In genomic region chr10:79314761-79315601, GRCh38 we compare ENCODE assay signal across 19 cellular contexts. TPM values are rescaled to one million over a fixed set of nuclear protein-coding genes. Genes with fewer than 3 reads are reported as not detected.
DNase-seq lines count a peak whose midpoint lies in the region; FAIRE-seq and TF ChIP-seq lines count a peak whose summit lies in the region.
"Had no signal": no experiment of that assay in that cellular context is flagged by ENCODE, and none has a peak within 500 bp of the region (broad histone marks: within the 10 kb centered on the region; RNA-seq: fewer than 3 reads in every experiment).

No MANE protein-coding gene starts in this region.

- H3K4me1 Mint-ChIP-seq in HFFc6 (ENCODE audit: low read depth) = peaks cover 45% of the 10 kb centered on the region
- peaks cover 24% of the 10 kb centered on the region for H3K4me1 Mint-ChIP-seq in osteocyte (ENCODE audit: unreplicated experiment)
- peaks cover 40% of the 10 kb centered on the region for H3K4me1 Mint-ChIP-seq in CD14-positive monocyte

- no peak for TF ChIP-seq CTCF in HFFc6 (IDR thresholded peaks at IDR 0.05)
- TF ChIP-seq CTCF in fibroblast of mammary gland (conservative IDR thresholded peaks at IDR 0.05; ENCODE audit: control insufficient read depth, insufficient read depth, low read depth, low read length) = no peak
- no peak for TF ChIP-seq CTCF in osteocyte (IDR thresholded peaks at IDR 0.05)
- TF ChIP-seq CTCF in CD14-positive monocyte (IDR thresholded peaks at IDR 0.05) = no peak

- H3K4me3 Mint-ChIP-seq in HFFc6 (0 out of 2 replicates have a peak overlapping the region, but pooled peaks have one; percentile 8), osteocyte (ENCODE audit: unreplicated experiment) (no peak overlapping the region), CD14-positive monocyte (no peak overlapping the region)
- H3K4me3 Mint-ChIP-seq: activated naive CD8-positive, alpha-beta T cell had no signal

- H3K27ac Mint-ChIP-seq in HFFc6 = no peak overlapping the region
- peak overlapping the region; percentile 52 for H3K27ac Mint-ChIP-seq in osteocyte (ENCODE audit: unreplicated experiment)
- H3K27ac Mint-ChIP-seq in CD14-positive monocyte = peak overlapping the region in 1 of 7 donors; percentile 35
- H3K27ac Mint-ChIP-seq: activated naive CD8-positive, alpha-beta T cell had no signal

- H3K9me3 Mint-ChIP-seq in HFFc6 (peaks cover 18% of the 10 kb centered on the region), osteocyte (ENCODE audit: unreplicated experiment) (peaks cover 4% of the 10 kb centered on the region), CD14-positive monocyte (peaks cover 0 to 9% (median 5%) of the 10 kb centered on the region in 7 donors)

- H3K9me3 ChIP-seq in SJSA1 (replicated peaks) = no peaks in the 10 kb centered on the region; the same call in 1 of the 2 replicates
- H3K9me3 ChIP-seq: prostate gland had no signal

- DNase-seq in HFFc6 (no peak), SJSA1 (ENCODE audit: low read depth in 1 of 2, low spot score in 2 of 2) (no peak), fibroblast of mammary gland (ENCODE audit: low read depth) (peak; percentile 18), osteocyte (ENCODE audit: extremely low spot score, unreplicated experiment) (no peak), frontal cortex (ENCODE audit: low spot score in 2 of 2) (no peak), anterior cingulate cortex (lab: John Stamatoyannopoulos, UW) (no peak), CD14-positive monocyte (ENCODE audit: low spot score) (no peak)
- no peak for DNase-seq in activated CD8-positive, alpha-beta memory T cell treated with anti-CD3 and anti-CD28 coated beads, Interleukin-2, amount 50 U/mL, for 4 hours
- DNase-seq: activated CD4-positive, alpha-beta T cell treated with anti-CD3 and anti-CD28 coated beads for 1 hour; central memory CD4-positive, alpha-beta T cell; KG1; NCI-H1417 treated with DMSO at 0.1 percent for 48 hours; NCI-H345; SHP77 treated with DMSO at 0.1 percent for 48 hours; T-helper 9 cell had no signal

- FAIRE-seq in frontal cortex (lab: Jason Lieb, UNC) = no peak
- FAIRE-seq: D721Med, islet of Langerhans had no signal

- no peaks in the 10 kb centered on the region for H3K27me3 ChIP-seq in SJSA1 (replicated peaks)

- peaks cover 43% of the 10 kb centered on the region for H3K27me3 Mint-ChIP-seq in HFFc6 (ENCODE audit: insufficient read depth)
- no peaks in the 10 kb centered on the region for H3K27me3 Mint-ChIP-seq in osteocyte (ENCODE audit: unreplicated experiment)
- peaks cover 7 to 23% (median 18%) of the 10 kb centered on the region in 3 donors for H3K27me3 Mint-ChIP-seq in CD14-positive monocyte (ENCODE audit: low read depth in 3 of 3)
- H3K27me3 Mint-ChIP-seq: activated naive CD8-positive, alpha-beta T cell had no signal

- peaks cover 58% of the 10 kb centered on the region for H3K36me3 ChIP-seq in SJSA1

- intact Hi-C loops in CD14-positive monocyte (cut with micrococcal nuclease) = loop anchor here (5.0 kb wide), 2 partner anchors 32 to 37 kb away; partner anchors contain the start of gene PPIF (in 1 of the 2)

- H3K36me3 Mint-ChIP-seq in HFFc6 (ENCODE audit: low read depth) (peaks cover 33% of the 10 kb centered on the region), osteocyte (ENCODE audit: unreplicated experiment) (peaks cover 23% of the 10 kb centered on the region), CD14-positive monocyte (peaks cover 69 to 71% of the 10 kb centered on the region in 2 donors)
- H3K36me3 Mint-ChIP-seq: activated naive CD8-positive, alpha-beta T cell had no signal

- H3K4me3 ChIP-seq in SJSA1 (no peak overlapping the region), fibroblast of mammary gland (ENCODE audit: control insufficient read depth, low read depth, low read length) (no peak overlapping the region)
- H3K4me3 ChIP-seq: prostate gland had no signal

- H3K27ac ChIP-seq in SJSA1 = peak overlapping the region; percentile 52
- H3K27ac ChIP-seq: prostate gland had no signal

- peaks cover 72% of the 10 kb centered on the region for H3K4me1 ChIP-seq in SJSA1 (replicated peaks)
- H3K4me1 ChIP-seq: prostate gland had no signal

RNA-seq across cellular contexts. Expression of gene PPIF, which starts 32.3 kb away (rescaled TPM):
- total RNA-seq in HFFc6 (2021; fragmentation: NEBNext Ultra II Directional; extraction: Animal tissue kit (Norgen Biotek cat#: 25700)) = 100 to 1,000 TPM in 3 of 6 experiments, 10 to 100 TPM in 3; 66.1 to 109 (median 98.9) TPM
- 31.7 and 42.1 TPM in 2 replicates for total RNA-seq in SJSA1 (2014; rRNA removed; shearing (Covaris generic))
- total RNA-seq in osteocyte (17.0 and 20.7 TPM in 2 replicates), frontal cortex (5.7 TPM)
- polyA plus RNA-seq in CD14-positive monocyte = 10 to 100 TPM; 36.6 to 52.3 TPM
